Comparison of ENCODE assay signal across 1 cellular context in genomic region chr1:153662269-153662668, GRCh38.
TF ChIP-seq lines count a peak whose summit lies in the region.

No MANE protein-coding gene starts in this region.

TF ChIP-seq in HEK293, 187 proteins besides CTCF, POLR2A, EP300 and RAD21:
- TF ChIP-seq, protein P1, sequence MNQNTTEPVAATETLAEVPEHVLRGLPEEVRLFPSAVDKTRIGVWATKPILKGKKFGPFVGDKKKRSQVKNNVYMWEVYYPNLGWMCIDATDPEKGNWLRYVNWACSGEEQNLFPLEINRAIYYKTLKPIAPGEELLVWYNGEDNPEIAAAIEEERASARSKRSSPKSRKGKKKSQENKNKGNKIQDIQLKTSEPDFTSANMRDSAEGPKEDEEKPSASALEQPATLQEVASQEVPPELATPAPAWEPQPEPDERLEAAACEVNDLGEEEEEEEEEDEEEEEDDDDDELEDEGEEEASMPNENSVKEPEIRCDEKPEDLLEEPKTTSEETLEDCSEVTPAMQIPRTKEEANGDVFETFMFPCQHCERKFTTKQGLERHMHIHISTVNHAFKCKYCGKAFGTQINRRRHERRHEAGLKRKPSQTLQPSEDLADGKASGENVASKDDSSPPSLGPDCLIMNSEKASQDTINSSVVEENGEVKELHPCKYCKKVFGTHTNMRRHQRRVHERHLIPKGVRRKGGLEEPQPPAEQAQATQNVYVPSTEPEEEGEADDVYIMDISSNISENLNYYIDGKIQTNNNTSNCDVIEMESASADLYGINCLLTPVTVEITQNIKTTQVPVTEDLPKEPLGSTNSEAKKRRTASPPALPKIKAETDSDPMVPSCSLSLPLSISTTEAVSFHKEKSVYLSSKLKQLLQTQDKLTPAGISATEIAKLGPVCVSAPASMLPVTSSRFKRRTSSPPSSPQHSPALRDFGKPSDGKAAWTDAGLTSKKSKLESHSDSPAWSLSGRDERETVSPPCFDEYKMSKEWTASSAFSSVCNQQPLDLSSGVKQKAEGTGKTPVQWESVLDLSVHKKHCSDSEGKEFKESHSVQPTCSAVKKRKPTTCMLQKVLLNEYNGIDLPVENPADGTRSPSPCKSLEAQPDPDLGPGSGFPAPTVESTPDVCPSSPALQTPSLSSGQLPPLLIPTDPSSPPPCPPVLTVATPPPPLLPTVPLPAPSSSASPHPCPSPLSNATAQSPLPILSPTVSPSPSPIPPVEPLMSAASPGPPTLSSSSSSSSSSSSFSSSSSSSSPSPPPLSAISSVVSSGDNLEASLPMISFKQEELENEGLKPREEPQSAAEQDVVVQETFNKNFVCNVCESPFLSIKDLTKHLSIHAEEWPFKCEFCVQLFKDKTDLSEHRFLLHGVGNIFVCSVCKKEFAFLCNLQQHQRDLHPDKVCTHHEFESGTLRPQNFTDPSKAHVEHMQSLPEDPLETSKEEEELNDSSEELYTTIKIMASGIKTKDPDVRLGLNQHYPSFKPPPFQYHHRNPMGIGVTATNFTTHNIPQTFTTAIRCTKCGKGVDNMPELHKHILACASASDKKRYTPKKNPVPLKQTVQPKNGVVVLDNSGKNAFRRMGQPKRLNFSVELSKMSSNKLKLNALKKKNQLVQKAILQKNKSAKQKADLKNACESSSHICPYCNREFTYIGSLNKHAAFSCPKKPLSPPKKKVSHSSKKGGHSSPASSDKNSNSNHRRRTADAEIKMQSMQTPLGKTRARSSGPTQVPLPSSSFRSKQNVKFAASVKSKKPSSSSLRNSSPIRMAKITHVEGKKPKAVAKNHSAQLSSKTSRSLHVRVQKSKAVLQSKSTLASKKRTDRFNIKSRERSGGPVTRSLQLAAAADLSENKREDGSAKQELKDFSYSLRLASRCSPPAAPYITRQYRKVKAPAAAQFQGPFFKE (tag by site-specific recombination; IDR thresholded peaks at IDR 0.05; ENCODE audit: borderline replicate concordance), result no peak
- TF ChIP-seq ZBTB17 (tag by site-specific recombination; IDR thresholded peaks at IDR 0.05) (no peak), ZBTB20 (tag by site-specific recombination; IDR thresholded peaks at IDR 0.05) (no peak), ZXDB (tag by site-specific recombination; IDR thresholded peaks at IDR 0.05) (no peak), IKZF3 (tag by site-specific recombination; IDR thresholded peaks at IDR 0.05) (peak; percentile 46; the same call in 1 of the 2 replicates), ZNF341 (tag by site-specific recombination; IDR thresholded peaks at IDR 0.05; ENCODE audit: low read depth) (no peak), ZNF544 (tag by site-specific recombination; IDR thresholded peaks at IDR 0.05) (no peak), ZNF626 (tag by site-specific recombination; IDR thresholded peaks at IDR 0.05) (no peak), ZNF596 (tag by site-specific recombination; IDR thresholded peaks at IDR 0.05) (no peak), ZNF548 (tag by site-specific recombination; IDR thresholded peaks at IDR 0.05) (no peak), PRDM1 (tag by site-specific recombination; IDR thresholded peaks at IDR 0.05) (peak; percentile 60; the same call in 1 of the 2 replicates), ZNF501 (tag by site-specific recombination; IDR thresholded peaks at IDR 0.05) (no peak), ZSCAN4 (tag by site-specific recombination; IDR thresholded peaks at IDR 0.05) (no peak), ZFP41 (tag by site-specific recombination; IDR thresholded peaks at IDR 0.05; ENCODE audit: borderline replicate concordance) (no peak), KLF9 (tag by site-specific recombination; IDR thresholded peaks at IDR 0.05; ENCODE audit: low read depth) (no peak), ZNF701 (tag by site-specific recombination; IDR thresholded peaks at IDR 0.05) (no peak), ZNF366 (tag by site-specific recombination; conservative IDR thresholded peaks at IDR 0.05) (peak; percentile 68)
- TF ChIP-seq, protein P2, sequence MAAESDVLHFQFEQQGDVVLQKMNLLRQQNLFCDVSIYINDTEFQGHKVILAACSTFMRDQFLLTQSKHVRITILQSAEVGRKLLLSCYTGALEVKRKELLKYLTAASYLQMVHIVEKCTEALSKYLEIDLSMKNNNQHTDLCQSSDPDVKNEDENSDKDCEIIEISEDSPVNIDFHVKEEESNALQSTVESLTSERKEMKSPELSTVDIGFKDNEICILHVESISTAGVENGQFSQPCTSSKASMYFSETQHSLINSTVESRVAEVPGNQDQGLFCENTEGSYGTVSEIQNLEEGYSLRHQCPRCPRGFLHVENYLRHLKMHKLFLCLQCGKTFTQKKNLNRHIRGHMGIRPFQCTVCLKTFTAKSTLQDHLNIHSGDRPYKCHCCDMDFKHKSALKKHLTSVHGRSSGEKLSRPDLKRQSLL (tag by site-specific recombination; IDR thresholded peaks at IDR 0.05), result no peak
- TF ChIP-seq, protein P3, sequence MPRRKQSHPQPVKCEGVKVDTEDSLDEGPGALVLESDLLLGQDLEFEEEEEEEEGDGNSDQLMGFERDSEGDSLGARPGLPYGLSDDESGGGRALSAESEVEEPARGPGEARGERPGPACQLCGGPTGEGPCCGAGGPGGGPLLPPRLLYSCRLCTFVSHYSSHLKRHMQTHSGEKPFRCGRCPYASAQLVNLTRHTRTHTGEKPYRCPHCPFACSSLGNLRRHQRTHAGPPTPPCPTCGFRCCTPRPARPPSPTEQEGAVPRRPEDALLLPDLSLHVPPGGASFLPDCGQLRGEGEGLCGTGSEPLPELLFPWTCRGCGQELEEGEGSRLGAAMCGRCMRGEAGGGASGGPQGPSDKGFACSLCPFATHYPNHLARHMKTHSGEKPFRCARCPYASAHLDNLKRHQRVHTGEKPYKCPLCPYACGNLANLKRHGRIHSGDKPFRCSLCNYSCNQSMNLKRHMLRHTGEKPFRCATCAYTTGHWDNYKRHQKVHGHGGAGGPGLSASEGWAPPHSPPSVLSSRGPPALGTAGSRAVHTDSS (tag by site-specific recombination; IDR thresholded peaks at IDR 0.05), result 0 out of 2 replicates have a peak, but pooled peaks have one; percentile 14
- TF ChIP-seq, protein P4, sequence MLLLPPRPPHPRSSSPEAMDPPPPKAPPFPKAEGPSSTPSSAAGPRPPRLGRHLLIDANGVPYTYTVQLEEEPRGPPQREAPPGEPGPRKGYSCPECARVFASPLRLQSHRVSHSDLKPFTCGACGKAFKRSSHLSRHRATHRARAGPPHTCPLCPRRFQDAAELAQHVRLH (tag by site-specific recombination; IDR thresholded peaks at IDR 0.05), result no peak
